Comparison of ENCODE assay signal across 24 cellular contexts in genomic region chr1:97758589-97759057, GRCh38.
DNase-seq lines count a peak whose midpoint lies in the region; ATAC-seq, FAIRE-seq and TF ChIP-seq lines count a peak whose summit lies in the region.
"Had no signal": no experiment of that assay in that cellular context is flagged by ENCODE, and none has a peak within 500 bp of the region (broad histone marks: within the 10 kb centered on the region; RNA-seq: fewer than 3 reads in every experiment).

No MANE protein-coding gene starts in this region.

- TF ChIP-seq CTCF in liver (IDR thresholded peaks at IDR 0.05; ENCODE audit: low read depth, low read length, missing input control) (no peak), HepG2 (CRISPR knock-in tag; IDR thresholded peaks at IDR 0.05) (no peak), chondrocyte (IDR thresholded peaks at IDR 0.05) (no peak)

- H3K36me3 Mint-ChIP-seq in chondrocyte (ENCODE audit: low read depth), result peaks cover 8% of the 10 kb centered on the region

- peaks cover 4 to 12% (median 9%) of the 10 kb centered on the region in 4 donors for H3K4me1 ChIP-seq in liver (ENCODE audit: control insufficient read depth in 4 of 4, insufficient read depth in 4 of 4, low read length in 3 of 4)
- H3K4me1 ChIP-seq in HepG2 (ENCODE audit: insufficient read depth, low read length), result no peaks in the 10 kb centered on the region
- H3K4me1 ChIP-seq in HAP-1, result no peaks in the 10 kb centered on the region

- 70% methylated on average over 1 of the region's 1 CpG for WGBS in liver
- whole genome bisulfite sequencing in HepG2 (ENCODE audit: low lambda C conversion rate), result 77% methylated on average over 1 of the region's 1 CpG

- BruUV-seq in HepG2 (replicated peaks; lab: Mats Ljungman, UMichigan), result no TSS peak

- H3K27ac Mint-ChIP-seq in chondrocyte (ENCODE audit: unreplicated experiment), result peak overlapping the region; percentile 38
- H3K27ac Mint-ChIP-seq: activated CD4-positive, alpha-beta T cell treated with anti-CD3 and anti-CD28 coated beads, Interleukin-2, amount 10 ng/mL, durations not matched to agents 7 days and 5 days; activated CD8-positive, alpha-beta memory T cell treated with anti-CD3 and anti-CD28 coated beads, Interleukin-2, amount 10 ng/mL, durations not matched to agents 7 days and 5 days; T-helper 2 cell treated with Interferon-gamma antibody and Interleukin-4, amounts not matched to agents 5 μg/mL and 100 μg/mL, for 36 hours had no signal

- H3K27ac ChIP-seq in liver (ENCODE audit: low read depth in 1 of 2, low read length in 2 of 2), result no peak overlapping the region
- H3K27ac ChIP-seq in HepG2 (ENCODE audit: extremely low read length, insufficient read depth, low read length), result no peak overlapping the region
- H3K27ac ChIP-seq: gastrocnemius medialis, WERI-Rb-1 had no signal

- no peak overlapping the region for H3K4me3 Mint-ChIP-seq in chondrocyte (ENCODE audit: unreplicated experiment)
- H3K4me3 Mint-ChIP-seq: activated CD4-positive, alpha-beta T cell treated with anti-CD3 and anti-CD28 coated beads, Interleukin-2, amount 10 ng/mL, durations not matched to agents 7 days and 5 days; activated CD8-positive, alpha-beta memory T cell treated with anti-CD3 and anti-CD28 coated beads, Interleukin-2, amount 10 ng/mL, durations not matched to agents 7 days and 5 days; T-helper 2 cell treated with Interferon-gamma antibody and Interleukin-4, amounts not matched to agents 5 μg/mL and 100 μg/mL, for 36 hours had no signal

- H3K9me3 ChIP-seq in liver (ENCODE audit: control insufficient read depth in 4 of 4, low read length in 3 of 4) (no peaks in the 10 kb centered on the region), HepG2 (ENCODE audit: low read length) (no peaks in the 10 kb centered on the region), HAP-1 (no peaks in the 10 kb centered on the region)
- H3K9me3 ChIP-seq: gastrocnemius medialis, upper lobe of left lung had no signal

- no peak for TF ChIP-seq EP300 in HepG2 (IDR thresholded peaks at IDR 0.05; ENCODE audit: low read depth in 2 of 2, low read length in 2 of 2)
- no peak for TF ChIP-seq EP300 in HepG2 (CRISPR knock-in tag; IDR thresholded peaks at IDR 0.05; ENCODE audit: borderline replicate concordance)

- intact Hi-C loops in HepG2 (cut with micrococcal nuclease; ENCODE audit: unreplicated experiment), result no loop called here

- no peak for TF ChIP-seq POLR2A in HepG2 (IDR thresholded peaks at IDR 0.05; ENCODE audit: insufficient read depth in 1 of 2, low read depth in 2 of 2, low read length in 2 of 2)

- H3K4me3 ChIP-seq in liver (ENCODE audit: low read depth in 1 of 3, low read length in 3 of 3) (no peak overlapping the region), HepG2 (replicated peaks in 1 of 3; ENCODE audit: insufficient read depth in 1 of 3, low read depth in 2 of 3, low read length in 3 of 3) (no peak overlapping the region), HAP-1 (no peak overlapping the region)
- H3K4me3 ChIP-seq: gastrocnemius medialis, upper lobe of left lung had no signal

- H3K4me2 ChIP-seq in HepG2 (ENCODE audit: low read depth, low read length), result no peak overlapping the region

- H3K27me3 Mint-ChIP-seq in chondrocyte (ENCODE audit: low read depth), result no peaks in the 10 kb centered on the region
- H3K27me3 Mint-ChIP-seq: activated CD4-positive, alpha-beta T cell treated with anti-CD3 and anti-CD28 coated beads, Interleukin-2, amount 10 ng/mL, durations not matched to agents 7 days and 5 days; activated CD8-positive, alpha-beta memory T cell treated with anti-CD3 and anti-CD28 coated beads, Interleukin-2, amount 10 ng/mL, durations not matched to agents 7 days and 5 days had no signal

- no peak for FAIRE-seq in HepG2 (lab: Jason Lieb, UNC)
- FAIRE-seq: GM18507, RCC 7860 had no signal

- POLR2A ChIA-PET in HepG2 (lab: Yijun Ruan, JAX), result no interaction called here

- CTCF ChIA-PET in HepG2 (lab: Yijun Ruan, JAX; ENCODE audit: low intra/inter-chr PET ratio, low total read pairs), result no interaction called here

- H4K20me1 ChIP-seq in HepG2 (ENCODE audit: insufficient read depth, low read length), result no peaks in the 10 kb centered on the region

- DNase-seq in HepG2 (ENCODE audit: low spot score), result no peak
- DNase-seq in chondrocyte (ENCODE audit: low spot score), result no peak
- DNase-seq in left kidney (ENCODE audit: low read depth, low spot score), result peak; percentile 47
- no peak for DNase-seq in HuH-7 (ENCODE audit: low spot score)
- DNase-seq in nucleus accumbens (lab: John Stamatoyannopoulos, UW), result no peak
- no peak for DNase-seq in SHP77 (lab: John Stamatoyannopoulos, UW)
- no peak for DNase-seq in HAP-1 (ENCODE audit: low spot score in 2 of 2)
- DNase-seq: activated CD4-positive, alpha-beta T cell treated with anti-CD3 and anti-CD28 coated beads, Interleukin-2, amount 10 ng/mL, durations not matched to agents 7 days and 5 days; activated CD8-positive, alpha-beta memory T cell treated with anti-CD3 and anti-CD28 coated beads, Interleukin-2, amount 10 ng/mL, durations not matched to agents 7 days and 5 days; activated naive CD4-positive, alpha-beta T cell treated with anti-CD3 and anti-CD28 coated beads, Interleukin-2, amount 50 U/mL, for 16 hours; anterior cingulate cortex; central memory CD4-positive, alpha-beta T cell; gastrocnemius medialis; hypothalamus; NCI-H1048; NCI-H1930; NCI-H2227 treated with DMSO at 0.1 percent for 48 hours; occipital lobe; upper lobe of left lung; WERI-Rb-1 had no signal

- H3K9me3 Mint-ChIP-seq in chondrocyte (ENCODE audit: low read depth), result peaks cover 18% of the 10 kb centered on the region

- no peaks in the 10 kb centered on the region for H3K79me2 ChIP-seq in HepG2 (ENCODE audit: insufficient read depth, low read length)

- H3K36me3 ChIP-seq in liver (ENCODE audit: control insufficient read depth in 4 of 4, insufficient read depth in 3 of 4, low read depth in 1 of 4, low read length in 3 of 4) (peaks cover 0 to 2% (median 0%) of the 10 kb centered on the region in 4 donors), HepG2 (replicated peaks in 1 of 2; ENCODE audit: control insufficient read depth in 1 of 2, insufficient read depth in 2 of 2, low read length in 2 of 2) (no peaks in the 10 kb centered on the region), HAP-1 (replicated peaks) (no peaks in the 10 kb centered on the region)
- H3K36me3 ChIP-seq: gastrocnemius medialis, upper lobe of left lung, WERI-Rb-1 had no signal

- in situ Hi-C loops in HepG2 (cut with HindIII; ENCODE audit: extremely low pct_ligation_motif_present, low pct_unique_long_range_greater_than_20kb), result no loop called here
- in situ Hi-C loops in HAP-1 (cut with MboI; ENCODE audit: low sequenced_read_pairs), result loop anchor here (25.0 kb wide), 1 partner anchor 96 kb away; no protein-coding TSS in a partner anchor

- H3K27me3 ChIP-seq in liver (ENCODE audit: control insufficient read depth in 4 of 4, insufficient read depth in 4 of 4, low read length in 3 of 4) (no peaks in the 10 kb centered on the region), HepG2 (ENCODE audit: control insufficient read depth in 1 of 2, insufficient read depth in 2 of 2, low read length in 2 of 2) (no peaks in the 10 kb centered on the region; a peak in 1 of 5 replicates), HAP-1 (ENCODE audit: low read depth) (no peaks in the 10 kb centered on the region)
- H3K27me3 ChIP-seq: gastrocnemius medialis, upper lobe of left lung had no signal

- no peak for ATAC-seq in HepG2
- ATAC-seq: activated CD8-positive, alpha-beta memory T cell treated with anti-CD3 and anti-CD28 coated beads, Interleukin-2, amount 10 ng/mL, durations not matched to agents 7 days and 5 days; gastrocnemius medialis had no signal

- TF ChIP-seq RAD21 in liver (IDR thresholded peaks at IDR 0.05), result no peak
- TF ChIP-seq RAD21 in HepG2 (CRISPR knock-in tag; IDR thresholded peaks at IDR 0.05), result no peak

- peaks cover 16% of the 10 kb centered on the region for H3K4me1 Mint-ChIP-seq in chondrocyte (ENCODE audit: low read depth)
- H3K4me1 Mint-ChIP-seq: activated CD4-positive, alpha-beta T cell treated with anti-CD3 and anti-CD28 coated beads, Interleukin-2, amount 10 ng/mL, durations not matched to agents 7 days and 5 days; activated CD8-positive, alpha-beta memory T cell treated with anti-CD3 and anti-CD28 coated beads, Interleukin-2, amount 10 ng/mL, durations not matched to agents 7 days and 5 days had no signal

- H3K9ac ChIP-seq in liver (ENCODE audit: low read depth in 1 of 2, low read length in 2 of 2) (no peak overlapping the region), HepG2 (ENCODE audit: insufficient read depth, low read depth, low read length) (no peak overlapping the region)

- H2AFZ ChIP-seq in HepG2 (ENCODE audit: low read length), result no peak overlapping the region

TF ChIP-seq in liver, 16 proteins besides CTCF, POLR2A, EP300 and RAD21:
- TF ChIP-seq NR2F2 (IDR thresholded peaks at IDR 0.05), result peak; percentile 14
- no peak for TF ChIP-seq FOXA1 (IDR thresholded peaks at IDR 0.05)
- no peak for TF ChIP-seq SP1 (IDR thresholded peaks at IDR 0.05)
TF ChIP-seq in liver: peak in this region for 1.

TF ChIP-seq in HepG2, 621 proteins besides CTCF, POLR2A, EP300 and RAD21 (continues in another document):
- TF ChIP-seq ZNF160 (CRISPR knock-in tag; IDR thresholded peaks at IDR 0.05) (no peak), BATF2 (CRISPR knock-in tag; IDR thresholded peaks at IDR 0.05) (no peak), MNT (IDR thresholded peaks at IDR 0.05) (no peak), ZNF34 (CRISPR knock-in tag; IDR thresholded peaks at IDR 0.05; ENCODE audit: borderline replicate concordance) (no peak), EZH2 (conservative IDR thresholded peaks at IDR 0.05; ENCODE audit: low read depth, low read length) (no peak)
